In the genomic region with DNA sequence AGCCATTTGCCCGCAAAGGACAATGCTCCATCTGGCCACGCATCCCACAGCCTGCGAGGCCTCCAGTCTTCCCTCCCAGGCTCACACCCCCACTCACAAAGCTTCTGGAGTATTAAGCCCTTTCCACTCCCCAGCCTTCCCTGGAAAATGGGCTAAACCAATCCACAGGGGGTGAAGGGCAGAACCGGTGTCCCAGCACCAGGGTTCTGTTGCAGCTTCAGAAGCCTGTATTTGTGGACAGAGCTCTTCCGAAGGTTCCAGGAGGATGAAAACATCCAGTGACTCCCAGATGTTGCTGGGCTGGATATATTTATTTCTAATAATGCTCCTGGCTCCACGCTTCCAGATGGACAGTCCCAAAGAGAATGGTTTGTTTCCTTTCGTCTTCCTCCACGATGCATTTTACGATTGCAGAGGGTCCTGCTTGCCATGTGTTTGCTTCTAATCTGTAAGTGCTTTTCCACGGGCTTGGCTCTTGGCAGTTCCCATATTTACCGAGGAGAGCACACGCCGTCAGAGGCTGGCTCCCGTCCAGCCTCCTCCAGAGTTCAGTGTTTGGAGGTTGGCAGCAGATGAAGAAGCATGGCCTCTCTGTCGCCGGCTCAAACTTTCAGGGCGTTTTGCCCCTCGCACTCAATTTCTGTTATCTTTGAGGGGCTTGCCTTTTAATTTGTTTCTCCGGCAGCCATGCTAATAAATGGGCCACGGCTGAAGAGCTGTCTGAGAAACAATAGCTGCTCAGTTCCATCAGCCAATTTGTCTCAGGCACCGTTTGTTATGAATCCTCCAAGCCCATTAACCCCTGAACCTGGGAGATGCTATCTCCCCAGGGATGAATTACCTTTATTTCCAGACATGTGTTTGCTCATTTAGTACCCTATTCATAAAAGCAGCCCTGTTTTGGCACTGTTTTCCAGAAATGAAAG, we compare ENCODE assay signal across 8 cellular contexts.
DNase-seq lines count a peak whose midpoint lies in the region; ATAC-seq lines count a peak whose summit lies in the region.

No MANE protein-coding gene starts in this region.

- peak; percentile 11 for DNase-seq in CD1c-positive myeloid dendritic cell (ENCODE audit: extremely low spot score)
- peak; percentile 62 for DNase-seq in NCI-H2196 (lab: John Stamatoyannopoulos, UW; ENCODE audit: unreplicated experiment)
- peak; percentile 49 for DNase-seq in dedifferentiated amniotic fluid mesenchymal stem cell (ENCODE audit: extremely low spot score)
- no peak for DNase-seq in MV-4-11 (lab: John Stamatoyannopoulos, UW)
- DNase-seq in KG1 (lab: John Stamatoyannopoulos, UW), result no peak
- no peak for DNase-seq in naive thymus-derived CD4-positive, alpha-beta T cell

- H3K9ac ChIP-seq in mucosa of stomach (ENCODE audit: low read length), result peak overlapping the region; percentile 38

- H3K4me3 ChIP-seq in mucosa of stomach (ENCODE audit: low read length), result peak overlapping the region; percentile 6
- H3K4me3 ChIP-seq in naive thymus-derived CD4-positive, alpha-beta T cell (ENCODE audit: low read length), result no peak overlapping the region

- peaks cover 47% of the 10 kb centered on the region for H3K4me1 ChIP-seq in mucosa of stomach (ENCODE audit: control insufficient read depth, insufficient read depth, low read length)
- no peaks in the 10 kb centered on the region for H3K4me1 ChIP-seq in naive thymus-derived CD4-positive, alpha-beta T cell (ENCODE audit: control insufficient read depth in 2 of 2, insufficient read depth in 2 of 2, low read length in 2 of 2)

- H3K36me3 Mint-ChIP-seq in naive thymus-derived CD4-positive, alpha-beta T cell, result peaks cover 0 to 6% (median 0%) of the 10 kb centered on the region in 5 donors

- POLR2A ChIA-PET in naive thymus-derived CD4-positive, alpha-beta T cell (lab: Charles Lee), result no interaction called here

- CTCF ChIA-PET in naive thymus-derived CD4-positive, alpha-beta T cell (lab: Charles Lee), result no interaction called here

- H3K36me3 ChIP-seq in mucosa of stomach (ENCODE audit: control insufficient read depth, insufficient read depth, low read length), result no peaks in the 10 kb centered on the region
- no peaks in the 10 kb centered on the region for H3K36me3 ChIP-seq in naive thymus-derived CD4-positive, alpha-beta T cell (ENCODE audit: control insufficient read depth in 2 of 3, insufficient read depth in 3 of 3, low read length in 3 of 3)

- no peak overlapping the region for H3K27ac ChIP-seq in naive thymus-derived CD4-positive, alpha-beta T cell (ENCODE audit: low read depth, low read length)

- peaks cover 0 to 9% (median 4%) of the 10 kb centered on the region in 11 donors for H3K9me3 Mint-ChIP-seq in naive thymus-derived CD4-positive, alpha-beta T cell

- H3K4me3 Mint-ChIP-seq in naive thymus-derived CD4-positive, alpha-beta T cell, result no peak overlapping the region

- no peak overlapping the region for H3K27ac Mint-ChIP-seq in naive thymus-derived CD4-positive, alpha-beta T cell

- no peaks in the 10 kb centered on the region for H3K9me3 ChIP-seq in mucosa of stomach (ENCODE audit: control insufficient read depth, low read length)
- H3K9me3 ChIP-seq in naive thymus-derived CD4-positive, alpha-beta T cell (ENCODE audit: control insufficient read depth in 2 of 3, low read length in 3 of 3), result no peaks in the 10 kb centered on the region

- no peaks in the 10 kb centered on the region for H3K27me3 ChIP-seq in mucosa of stomach (ENCODE audit: control insufficient read depth, insufficient read depth, low read length)
- H3K27me3 ChIP-seq in naive thymus-derived CD4-positive, alpha-beta T cell (ENCODE audit: control insufficient read depth in 2 of 2, insufficient read depth in 2 of 2, low read length in 2 of 2), result no peaks in the 10 kb centered on the region

- ATAC-seq in HG02623 (IDR thresholded peaks at IDR 0.05; ENCODE audit: unreplicated experiment), result no peak
- no peak for ATAC-seq in naive thymus-derived CD4-positive, alpha-beta T cell

- peaks cover 0 to 3% (median 0%) of the 10 kb centered on the region in 5 donors for H3K27me3 Mint-ChIP-seq in naive thymus-derived CD4-positive, alpha-beta T cell

- intact Hi-C loops in naive thymus-derived CD4-positive, alpha-beta T cell (cut with micrococcal nuclease), result no loop called here

- H3K4me1 Mint-ChIP-seq in naive thymus-derived CD4-positive, alpha-beta T cell, result peaks cover 0 to 4% (median 1%) of the 10 kb centered on the region in 7 donors

Comparison
In these comparisons a context has a peak if more than half of its experiments do, and no peak if none do; other contexts are left out.
1. DNase-seq: peak in CD1c-positive myeloid dendritic cell (single experiment), NCI-H2196 (single experiment) and dedifferentiated amniotic fluid mesenchymal stem cell (single experiment); none in MV-4-11 (single experiment), KG1 (single experiment) and naive thymus-derived CD4-positive, alpha-beta T cell (0 of 9).